Comparison of ENCODE assay signal across 1 cellular context in the genomic region with DNA sequence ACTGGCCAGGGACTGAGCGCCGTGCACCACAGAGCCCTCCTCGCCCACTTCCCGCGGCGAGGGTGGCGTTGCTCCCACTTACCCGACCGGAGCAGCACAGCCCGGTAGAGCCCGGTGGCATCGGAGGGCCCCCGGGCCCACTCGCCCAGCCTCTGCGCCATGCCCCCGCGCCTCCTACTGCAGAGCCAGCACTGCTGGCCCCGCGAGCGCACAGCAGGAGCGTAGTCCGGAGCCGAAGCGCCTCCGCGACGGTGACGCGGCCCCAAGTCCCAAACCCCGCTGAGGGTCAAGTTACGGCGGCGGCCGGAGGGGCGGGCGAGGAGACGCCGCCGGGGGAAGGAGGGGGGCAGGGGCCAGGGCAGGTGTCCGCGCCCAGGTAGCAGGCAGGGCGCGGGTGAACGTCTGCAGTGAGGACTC.
TF ChIP-seq lines count a peak whose summit lies in the region.

No MANE protein-coding gene starts in this region.

TF ChIP-seq in endothelial cell of umbilical vein, 7 proteins besides CTCF, POLR2A, EP300 and RAD21:
- TF ChIP-seq GATA2 (IDR thresholded peaks at IDR 0.05; ENCODE audit: insufficient read depth, insufficient read length, low read depth, low read length) (no peak), EZH2 (IDR thresholded peaks at IDR 0.05; ENCODE audit: borderline replicate concordance, low read depth, low read length, severe bottlenecking) (peak; percentile 93)
TF ChIP-seq in endothelial cell of umbilical vein: peak in this region for 1.
